Comparison of ENCODE assay signal across 8 cellular contexts in the genomic region with DNA sequence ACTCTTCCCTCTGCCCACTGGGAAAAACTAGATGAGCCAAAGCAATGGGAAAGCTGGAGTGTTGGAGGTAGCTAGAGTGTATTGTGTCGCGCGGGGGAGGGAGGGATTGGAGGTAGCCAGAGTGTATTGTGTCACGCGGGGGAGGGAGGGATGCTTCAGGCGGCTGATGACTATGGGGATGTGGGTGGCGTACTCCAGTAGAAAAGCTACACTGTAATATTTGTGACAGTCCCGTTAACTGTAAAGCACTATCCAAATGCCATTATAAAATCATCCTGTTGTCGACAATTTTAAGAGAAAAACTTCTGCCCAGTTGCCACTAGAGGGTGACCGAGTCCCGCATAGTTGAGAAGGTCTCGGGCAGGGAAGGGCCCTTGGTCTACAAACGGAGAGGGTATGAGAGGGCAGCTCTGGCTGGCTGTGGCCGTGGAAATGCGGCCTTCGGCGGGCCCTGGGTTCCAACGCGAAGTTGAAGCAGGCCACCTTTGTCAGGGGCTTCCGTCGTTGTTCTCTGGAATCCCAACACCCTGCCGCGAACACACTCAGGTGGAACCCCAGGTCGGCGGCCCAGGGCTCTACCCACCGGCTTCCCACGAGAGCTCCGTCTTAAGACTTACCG. TPM values are rescaled to one million over a fixed set of nuclear protein-coding genes. Genes with fewer than 3 reads are reported as not detected.
A peak's percentile ranks its signal among the peaks of the same experiment; 100 is the strongest.
DNase-seq lines count a peak whose midpoint lies in the region; TF ChIP-seq lines count a peak whose summit lies in the region.

No MANE protein-coding gene starts in this region.

- H3K4me3 ChIP-seq in MG63 = no peak overlapping the region
- no peak overlapping the region for H3K4me3 ChIP-seq in parathyroid adenoma (ENCODE audit: low read depth, low read length)
- H3K4me3 ChIP-seq in transverse colon = no peak overlapping the region

- H3K27me3 ChIP-seq in MG63 (no peaks in the 10 kb centered on the region), parathyroid adenoma (ENCODE audit: control insufficient read depth, insufficient read depth, low read length) (no peaks in the 10 kb centered on the region), transverse colon (peaks cover 12% of the 10 kb centered on the region)

- no peaks in the 10 kb centered on the region for H3K36me3 ChIP-seq in MG63
- H3K36me3 ChIP-seq in parathyroid adenoma (ENCODE audit: control insufficient read depth, insufficient read depth, low read length) = no peaks in the 10 kb centered on the region
- no peaks in the 10 kb centered on the region for H3K36me3 ChIP-seq in transverse colon

- H3K9me3 ChIP-seq in MG63 = no peaks in the 10 kb centered on the region
- H3K9me3 ChIP-seq in parathyroid adenoma (ENCODE audit: control insufficient read depth, low read length) = no peaks in the 10 kb centered on the region
- H3K9me3 ChIP-seq in transverse colon = no peaks in the 10 kb centered on the region

- intact Hi-C loops in transverse colon (cut with DNase I; ENCODE audit: low total_unique reads) = loop anchor here (5.0 kb wide), 1 partner anchor 145 kb away; no protein-coding TSS in a partner anchor

- H3K4me1 ChIP-seq in parathyroid adenoma = peaks cover 9% of the 10 kb centered on the region
- peaks cover 5 to 15% (median 12%) of the 10 kb centered on the region in 4 donors for H3K4me1 ChIP-seq in transverse colon

- TF ChIP-seq EP300 in transverse colon (IDR thresholded peaks at IDR 0.05; ENCODE audit: low read depth) = no peak

- no peak overlapping the region for H3K4me2 ChIP-seq in parathyroid adenoma (ENCODE audit: low read length)

- TF ChIP-seq POLR2A in transverse colon (IDR thresholded peaks at IDR 0.05) = no peak

- 37% methylated on average over 29 of the region's 29 CpGs; no CpG with 5 or more reads in 1 of the 2 donors for WGBS in transverse colon (ENCODE audit: low coverage in 1 of 2), 2 donors

- DNase-seq in SIG-M5 treated with dmso at 0.1 percent for 504 hours (lab: John Stamatoyannopoulos, UW; ENCODE audit: unreplicated experiment) (peak; percentile 78), SIG-M5 (lab: John Stamatoyannopoulos, UW) (no peak), MG63 (peak; percentile 65), SHP77 treated with DMSO at 0.1 percent for 48 hours (lab: John Stamatoyannopoulos, UW) (peak; percentile 51), germinal center (ENCODE audit: low spot score) (peak; percentile 82), transverse colon (peak; percentile 82)
- DNase-seq in activated effector memory CD4-positive, alpha-beta T cell treated with anti-CD3 and anti-CD28 coated beads, Interleukin-2, amount 50 U/mL, for 16 hours = peak; percentile 87

- no peak overlapping the region for H3K27ac ChIP-seq in parathyroid adenoma
- no peak overlapping the region for H3K27ac ChIP-seq in transverse colon

- no peak overlapping the region for H3K9ac ChIP-seq in parathyroid adenoma

- in situ Hi-C loops in transverse colon (cut with MboI; ENCODE audit: low pct_ligation_motif_present in 1 of 4, low pct_unique_long_range_greater_than_20kb in 1 of 4, low sequenced_read_pairs in 3 of 4) = loop anchor here in 2 of 4 donors (10.0 to 25.0 kb wide), 3 partner anchors 135 to 285 kb away; a partner anchor contains a TSS

- TF ChIP-seq CTCF in parathyroid adenoma (IDR thresholded peaks at IDR 0.05) (peak; percentile 88), transverse colon (IDR thresholded peaks at IDR 0.05) (peak; percentile 79 to 90 (median 80))

- H2AFZ ChIP-seq in parathyroid adenoma = no peak overlapping the region

- no peaks in the 10 kb centered on the region for H3K79me2 ChIP-seq in parathyroid adenoma

RNA-seq across cellular contexts. Expression of a gene that starts 15.1 kb away (rescaled TPM):
- total RNA-seq in MG63 (2014; rRNA removed; shearing (Covaris generic); ENCODE audit: low replicate concordance) = 2.2 TPM in 1 of 2 replicates, not detected in the other
- total RNA-seq in transverse colon = 10 to 100 TPM in 3 of 4 donors, 1 to 10 TPM in 1; 5.2 to 61.1 (median 28.9) TPM
